ENCODE assay signal across 15 cellular contexts in the genomic region with DNA sequence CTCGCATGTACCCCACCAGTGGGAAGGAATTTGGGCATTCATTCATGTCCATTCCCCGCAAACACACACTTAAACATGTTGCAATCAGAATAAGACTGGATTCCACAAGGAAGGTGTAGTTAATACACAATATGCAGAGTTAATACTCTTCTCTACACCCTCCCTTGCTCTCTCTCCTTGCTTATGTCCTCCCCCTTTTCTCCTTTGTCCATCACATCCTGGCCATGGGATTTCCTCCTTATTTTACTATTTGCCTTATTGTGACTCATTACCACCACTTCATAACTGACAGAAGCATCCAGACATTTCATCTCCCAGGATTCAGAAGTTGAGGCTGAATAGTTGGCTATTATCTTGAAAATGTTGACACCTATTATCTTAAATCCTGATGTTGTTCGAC.
"Had no signal": no experiment of that assay in that cellular context is flagged by ENCODE, and none has a peak within 500 bp of the region (broad histone marks: within the 10 kb centered on the region; RNA-seq: fewer than 3 reads in every experiment).

No MANE protein-coding gene starts in this region.

- H3K27me3 ChIP-seq: right atrium auricular region, tibial artery, vagina had no signal

- H3K4me3 ChIP-seq: mucosa of descending colon, right atrium auricular region, skin epidermis, tibial artery, vagina had no signal

- DNase-seq: activated CD4-positive, alpha-beta T cell treated with anti-CD3 and anti-CD28 coated beads, Interleukin-2, amount 50 U/mL, for 4 hours; activated effector memory CD4-positive, alpha-beta T cell treated with anti-CD3 and anti-CD28 coated beads, Interleukin-2, amount 50 U/mL, for 16 hours; activated T-cell treated with anti-CD3 and anti-CD28 coated beads, Interleukin-2, amount 50 U/mL, for 72 hours; effector memory CD8-positive, alpha-beta T cell; left cardiac atrium; mesenchymal stem cell; mucosa of descending colon; naive B cell; stimulated activated naive CD8-positive, alpha-beta T cell treated with anti-CD3 and anti-CD28 coated beads, Interleukin-15, Interleukin-2, amounts not matched to agents 100 U/mL and 50 U/mL, for 24 hours; substantia nigra; tibial artery; WERI-Rb-1 had no signal

- H3K36me3 ChIP-seq: right atrium auricular region, tibial artery, vagina, WERI-Rb-1 had no signal
